Comparison of ENCODE assay signal across 21 cellular contexts in the genomic region with DNA sequence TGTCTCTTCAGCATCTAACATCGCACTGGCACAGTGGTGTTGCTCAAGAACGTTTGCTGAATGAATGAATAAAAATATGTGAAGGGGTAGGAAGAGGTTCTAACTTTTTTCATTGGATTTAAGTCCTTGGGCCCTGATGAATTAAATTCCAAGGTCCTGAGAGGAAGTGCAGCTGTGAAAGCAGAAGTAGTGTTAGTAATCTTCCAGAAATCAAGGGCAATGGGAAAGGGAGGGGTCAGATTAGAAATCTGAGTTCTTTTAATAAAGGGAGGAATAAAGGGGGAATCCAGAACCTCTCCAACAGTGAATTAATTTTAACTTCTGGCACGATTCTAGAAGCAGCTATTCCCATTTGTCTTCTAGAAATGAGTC.
"Had no signal": no experiment of that assay in that cellular context is flagged by ENCODE, and none has a peak within 500 bp of the region (broad histone marks: within the 10 kb centered on the region; RNA-seq: fewer than 3 reads in every experiment).

No MANE protein-coding gene starts in this region.

- ATAC-seq: activated CD4-positive, alpha-beta T cell treated with anti-CD3 and anti-CD28 coated beads for 36 hours; left lung; naive thymus-derived CD4-positive, alpha-beta T cell; sciatic nerve; stimulated activated memory B cell treated with anti-CD40 and anti-IgM and Interleukin-4, amounts not matched to agents 10 μg/mL and 1 μg/mL and 100 μg/mL, for 72 hours had no signal

- H3K9me3 ChIP-seq: left lung, ovary, testis, upper lobe of left lung had no signal

- H3K27me3 ChIP-seq: left lung, neural progenitor cell, ovary, testis, upper lobe of left lung had no signal

- DNase-seq: activated CD4-positive, alpha-beta memory T cell treated with anti-CD3 and anti-CD28 coated beads for 36 hours; activated CD4-positive, alpha-beta T cell treated with anti-CD3 and anti-CD28 coated beads for 36 hours; activated naive CD4-positive, alpha-beta T cell; activated naive CD8-positive, alpha-beta T cell treated with anti-CD3 and anti-CD28 coated beads, Interleukin-2, amount 10 ng/mL, durations not matched to agents 7 days and 5 days; activated T-cell treated with anti-CD3 and anti-CD28 coated beads for 4 hours; amygdala; endodermal cell; erythroblast; head of caudate nucleus; left lung; naive thymus-derived CD4-positive, alpha-beta T cell; ovary; stimulated activated CD4-positive, alpha-beta T cell treated with anti-CD3 and anti-CD28 coated beads, Interleukin-4, amount 100 ng/mL, for 24 hours; SW 1271; testis; upper lobe of left lung had no signal

- H3K4me3 ChIP-seq: cardiac muscle cell, left lung, neural progenitor cell, ovary, smooth muscle cell, testis, upper lobe of left lung had no signal

- H3K4me1 ChIP-seq: testis had no signal

- H3K36me3 ChIP-seq: cardiac muscle cell, left lung, neural progenitor cell, ovary, upper lobe of left lung had no signal

- H3K27ac ChIP-seq: cardiac muscle cell, neural progenitor cell, ovary, testis had no signal
